14 cellular contexts compared by ENCODE assay signal in the genomic region with DNA sequence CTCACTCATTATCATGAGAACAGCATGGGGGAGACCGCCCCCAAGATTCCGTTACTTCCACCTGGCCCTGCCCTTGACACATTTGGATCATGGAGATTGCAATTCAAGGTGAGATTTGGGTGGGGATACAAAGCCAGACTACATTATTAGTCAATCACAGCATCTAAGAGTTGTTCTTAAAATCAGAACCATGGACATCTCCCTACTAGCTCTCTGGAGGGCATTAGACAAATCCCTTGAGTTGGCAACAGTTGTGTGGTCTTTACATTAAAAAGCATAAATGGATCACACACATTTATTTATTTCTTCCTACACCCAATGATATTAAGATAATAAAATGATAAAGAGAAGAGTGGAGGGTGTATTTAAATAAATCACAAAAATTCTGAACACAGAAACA.
DNase-seq lines count a peak whose midpoint lies in the region; ATAC-seq and TF ChIP-seq lines count a peak whose summit lies in the region.
"Had no signal": no experiment of that assay in that cellular context is flagged by ENCODE, and none has a peak within 500 bp of the region (broad histone marks: within the 10 kb centered on the region; RNA-seq: fewer than 3 reads in every experiment).

No MANE protein-coding gene starts in this region.

- no peaks in the 10 kb centered on the region for H3K9me3 ChIP-seq in GM23248 (ENCODE audit: low read depth)
- H3K9me3 ChIP-seq in neural progenitor cell (ENCODE audit: low read depth), result peaks cover 3% of the 10 kb centered on the region
- H3K9me3 ChIP-seq: BLaER1 treated with 17β-estradiol and CSF1 and Interleukin-3, amounts not matched to agents 10 nM and 100 nM had no signal

- no peaks in the 10 kb centered on the region for H3K9me3 Mint-ChIP-seq in neural progenitor cell
- H3K9me3 Mint-ChIP-seq: CD4-positive, alpha-beta T cell; IgD-negative memory B cell had no signal

- H3K27me3 ChIP-seq in GM23248 (replicated peaks; ENCODE audit: insufficient read depth), result no peaks in the 10 kb centered on the region
- no peaks in the 10 kb centered on the region for H3K27me3 ChIP-seq in neural progenitor cell
- H3K27me3 ChIP-seq: BLaER1 treated with 17β-estradiol and CSF1 and Interleukin-3, amounts not matched to agents 10 nM and 100 nM had no signal

- H2AFZ ChIP-seq in GM23248 (no peak overlapping the region), neural progenitor cell (replicated peaks) (no peak overlapping the region)

- no peak overlapping the region for H3K27ac Mint-ChIP-seq in neural progenitor cell
- H3K27ac Mint-ChIP-seq: CD4-positive, alpha-beta T cell; IgD-negative memory B cell had no signal

- peaks cover 16% of the 10 kb centered on the region for H3K4me1 Mint-ChIP-seq in neural progenitor cell
- H3K4me1 Mint-ChIP-seq: IgD-negative memory B cell had no signal

- in situ Hi-C loops in GM23248 (cut with MboI), result loop anchor here (25.0 kb wide), 1 partner anchor 443 kb away; a partner anchor contains a TSS

- ATAC-seq in HG03045 (IDR thresholded peaks at IDR 0.05; ENCODE audit: unreplicated experiment), result no peak
- ATAC-seq: HCT116 had no signal

- TF ChIP-seq RAD21 in Ishikawa (IDR thresholded peaks at IDR 0.05; ENCODE audit: low read depth), result no peak

- H3K27me3 Mint-ChIP-seq in neural progenitor cell (ENCODE audit: insufficient read depth, low read depth), result no peaks in the 10 kb centered on the region
- H3K27me3 Mint-ChIP-seq: CD4-positive, alpha-beta T cell; IgD-negative memory B cell had no signal

- TF ChIP-seq CTCF in epithelial cell of esophagus (IDR thresholded peaks at IDR 0.05; ENCODE audit: insufficient read depth, low read depth, low read length, missing control alignments) (no peak), neural progenitor cell (IDR thresholded peaks at IDR 0.05) (no peak)

- H3K4me3 Mint-ChIP-seq in neural progenitor cell, result no peak overlapping the region
- H3K4me3 Mint-ChIP-seq: CD4-positive, alpha-beta T cell; IgD-negative memory B cell had no signal

- no peaks in the 10 kb centered on the region for H3K79me2 ChIP-seq in GM23248 (ENCODE audit: insufficient read depth)
- no peaks in the 10 kb centered on the region for H3K79me2 ChIP-seq in neural progenitor cell (ENCODE audit: low read depth)

- no peaks in the 10 kb centered on the region for H3K36me3 ChIP-seq in GM23248 (ENCODE audit: low read depth)
- no peaks in the 10 kb centered on the region for H3K36me3 ChIP-seq in neural progenitor cell
- H3K36me3 ChIP-seq: BLaER1 treated with 17β-estradiol and CSF1 and Interleukin-3, amounts not matched to agents 10 nM and 100 nM had no signal

- no peak overlapping the region for H3K4me2 ChIP-seq in GM23248 (ENCODE audit: unreplicated experiment)
- H3K4me2 ChIP-seq in neural progenitor cell, result no peak overlapping the region
- H3K4me2 ChIP-seq: BLaER1 treated with 17β-estradiol and CSF1 and Interleukin-3, amounts not matched to agents 10 nM and 100 nM had no signal

- H4K20me1 ChIP-seq in GM23248 (ENCODE audit: insufficient read depth) (no peaks in the 10 kb centered on the region), neural progenitor cell (ENCODE audit: low read depth) (no peaks in the 10 kb centered on the region)
- H4K20me1 ChIP-seq: BLaER1 treated with 17β-estradiol and CSF1 and Interleukin-3, amounts not matched to agents 10 nM and 100 nM had no signal

- H3K27ac ChIP-seq in GM23248 (no peak overlapping the region), neural progenitor cell (no peak overlapping the region)
- H3K27ac ChIP-seq: BLaER1 treated with 17β-estradiol and CSF1 and Interleukin-3, amounts not matched to agents 10 nM and 100 nM had no signal

- DNase-seq in GM23248 (peak; percentile 1), epithelial cell of esophagus (ENCODE audit: low read depth) (peak; percentile 6), neural progenitor cell (ENCODE audit: low spot score) (peak; percentile 15), C1 segment of cervical spinal cord (lab: John Stamatoyannopoulos, UW) (no peak), NCI-H748 treated with DMSO at 0.1 percent for 48 hours (lab: John Stamatoyannopoulos, UW) (no peak)
- DNase-seq: ACHN; Calu3; CD4-positive, alpha-beta T cell; DMS 273 treated with DMSO at 0.1 percent for 48 hours had no signal

- H3K4me3 ChIP-seq in GM23248, result no peak overlapping the region
- H3K4me3 ChIP-seq in epithelial cell of esophagus (ENCODE audit: low read length), result no peak overlapping the region
- no peak overlapping the region for H3K4me3 ChIP-seq in neural progenitor cell
- H3K4me3 ChIP-seq: BLaER1 treated with 17β-estradiol and CSF1 and Interleukin-3, amounts not matched to agents 10 nM and 100 nM had no signal

- H3K9ac ChIP-seq in GM23248 (no peak overlapping the region), neural progenitor cell (no peak overlapping the region)
- H3K9ac ChIP-seq: BLaER1 treated with 17β-estradiol and CSF1 and Interleukin-3, amounts not matched to agents 10 nM and 100 nM had no signal

- H3K4me1 ChIP-seq in GM23248 (ENCODE audit: insufficient read depth) (no peaks in the 10 kb centered on the region), neural progenitor cell (no peaks in the 10 kb centered on the region)

- H3K36me3 Mint-ChIP-seq in neural progenitor cell, result no peaks in the 10 kb centered on the region
- H3K36me3 Mint-ChIP-seq: IgD-negative memory B cell had no signal

- no peaks in the 10 kb centered on the region for H3K9me2 ChIP-seq in GM23248 (ENCODE audit: insufficient read depth)

- H3F3A ChIP-seq in GM23248 (ENCODE audit: insufficient read depth) (no peaks in the 10 kb centered on the region), neural progenitor cell (ENCODE audit: low read depth) (no peaks in the 10 kb centered on the region)

- no peak for TF ChIP-seq EP300 in Ishikawa (IDR thresholded peaks at IDR 0.05; ENCODE audit: borderline replicate concordance)

- 11 to 17% methylated on average over 2 of the region's 2 CpGs for WGBS in GM23248 (ENCODE audit: low coverage in 1 of 2, low lambda C conversion rate in 2 of 2, missing lambda C conversion rate in 2 of 2), 2 experiments

TF ChIP-seq in Ishikawa, 13 proteins besides CTCF, POLR2A, EP300 and RAD21:
- TF ChIP-seq, protein P1, sequence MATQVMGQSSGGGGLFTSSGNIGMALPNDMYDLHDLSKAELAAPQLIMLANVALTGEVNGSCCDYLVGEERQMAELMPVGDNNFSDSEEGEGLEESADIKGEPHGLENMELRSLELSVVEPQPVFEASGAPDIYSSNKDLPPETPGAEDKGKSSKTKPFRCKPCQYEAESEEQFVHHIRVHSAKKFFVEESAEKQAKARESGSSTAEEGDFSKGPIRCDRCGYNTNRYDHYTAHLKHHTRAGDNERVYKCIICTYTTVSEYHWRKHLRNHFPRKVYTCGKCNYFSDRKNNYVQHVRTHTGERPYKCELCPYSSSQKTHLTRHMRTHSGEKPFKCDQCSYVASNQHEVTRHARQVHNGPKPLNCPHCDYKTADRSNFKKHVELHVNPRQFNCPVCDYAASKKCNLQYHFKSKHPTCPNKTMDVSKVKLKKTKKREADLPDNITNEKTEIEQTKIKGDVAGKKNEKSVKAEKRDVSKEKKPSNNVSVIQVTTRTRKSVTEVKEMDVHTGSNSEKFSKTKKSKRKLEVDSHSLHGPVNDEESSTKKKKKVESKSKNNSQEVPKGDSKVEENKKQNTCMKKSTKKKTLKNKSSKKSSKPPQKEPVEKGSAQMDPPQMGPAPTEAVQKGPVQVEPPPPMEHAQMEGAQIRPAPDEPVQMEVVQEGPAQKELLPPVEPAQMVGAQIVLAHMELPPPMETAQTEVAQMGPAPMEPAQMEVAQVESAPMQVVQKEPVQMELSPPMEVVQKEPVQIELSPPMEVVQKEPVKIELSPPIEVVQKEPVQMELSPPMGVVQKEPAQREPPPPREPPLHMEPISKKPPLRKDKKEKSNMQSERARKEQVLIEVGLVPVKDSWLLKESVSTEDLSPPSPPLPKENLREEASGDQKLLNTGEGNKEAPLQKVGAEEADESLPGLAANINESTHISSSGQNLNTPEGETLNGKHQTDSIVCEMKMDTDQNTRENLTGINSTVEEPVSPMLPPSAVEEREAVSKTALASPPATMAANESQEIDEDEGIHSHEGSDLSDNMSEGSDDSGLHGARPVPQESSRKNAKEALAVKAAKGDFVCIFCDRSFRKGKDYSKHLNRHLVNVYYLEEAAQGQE (IDR thresholded peaks at IDR 0.05; ENCODE audit: low read depth), result peak; percentile 71
- TF ChIP-seq, protein P2, sequence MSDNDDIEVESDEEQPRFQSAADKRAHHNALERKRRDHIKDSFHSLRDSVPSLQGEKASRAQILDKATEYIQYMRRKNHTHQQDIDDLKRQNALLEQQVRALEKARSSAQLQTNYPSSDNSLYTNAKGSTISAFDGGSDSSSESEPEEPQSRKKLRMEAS (IDR thresholded peaks at IDR 0.05), result no peak
- TF ChIP-seq TCF12 (IDR thresholded peaks at IDR 0.05; ENCODE audit: low read depth), result no peak
TF ChIP-seq in Ishikawa: peak in this region for 1.

Comparison
In these comparisons a context has a peak if more than half of its experiments do, and no peak if none do; other contexts are left out.
1. DNase-seq: peak in GM23248 (single experiment), epithelial cell of esophagus (single experiment) and neural progenitor cell (single experiment); none in C1 segment of cervical spinal cord (0 of 14) and NCI-H748 treated with DMSO at 0.1 percent for 48 hours (single experiment).